In genomic region chr9:93453047-93453914, GRCh38 we compare ENCODE assay signal across 8 cellular contexts. TPM values are rescaled to one million over a fixed set of nuclear protein-coding genes. Genes with fewer than 3 reads are reported as not detected.
A peak's percentile ranks its signal among the peaks of the same experiment; 100 is the strongest.
DNase-seq lines count a peak whose midpoint lies in the region; ATAC-seq and TF ChIP-seq lines count a peak whose summit lies in the region.

FAM120AOS (minus strand) TSS chr9:93453581; CDS start chr9:93452709, 872 bp downstream.

- CTCF ChIA-PET in BJ (lab: Yijun Ruan, JAX): interaction anchor here (0.7 to 2.1 kb wide), 4 partner anchors 10 to 113 kb away, joined by 3 to 8 read pairs (median 4); no protein-coding TSS in a partner anchor

- H3K27me3 ChIP-seq in BJ (ENCODE audit: control insufficient read depth, insufficient read depth, low read length): no peaks in the 10 kb centered on the region

- TF ChIP-seq CTCF in BJ (IDR thresholded peaks at IDR 0.05; ENCODE audit: insufficient read depth, low read depth, low read length): no peak

- no peaks in the 10 kb centered on the region for H3K36me3 ChIP-seq in BJ (ENCODE audit: control insufficient read depth, insufficient read depth, low read length)

- H3K36me3 Mint-ChIP-seq in dendritic cell treated with granulocyte-macrophage colony-stimulating factor and Interleukin-4, amounts not matched to agents 40 ng/mL and 50 ng/mL, for 4 days (ENCODE audit: low read depth): peaks cover 62% of the 10 kb centered on the region

- peak within 1 kb of the TSS; percentile 90 for H3K4me3 ChIP-seq in BJ (ENCODE audit: low read depth, low read length)

- DNase-seq in BJ (ENCODE audit: low read depth): peak; percentile 77
- peak; percentile 98 for DNase-seq in NCI-H69 (lab: John Stamatoyannopoulos, UW)
- peak; percentile 62 to 88 for DNase-seq in activated CD4-positive, alpha-beta T cell treated with anti-CD3 and anti-CD28 coated beads, Interleukin-2, amount 50 U/mL, for 24 hours (ENCODE audit: low read depth in 1 of 2, low spot score in 1 of 2)
- DNase-seq in left lobe of liver (ENCODE audit: low spot score): peak; percentile 93
- DNase-seq in stimulated activated CD4-positive, alpha-beta T cell treated with anti-CD3 and anti-CD28 coated beads, Interleukin-2, amount 100 ng/mL, for 4 hours (ENCODE audit: low read depth): peak; percentile 72

- peak within 1 kb of the TSS; percentile 91 for H3K27ac Mint-ChIP-seq in dendritic cell treated with granulocyte-macrophage colony-stimulating factor and Interleukin-4, amounts not matched to agents 40 ng/mL and 50 ng/mL, for 4 days

- intact Hi-C loops in dendritic cell treated with granulocyte-macrophage colony-stimulating factor and Interleukin-4, amounts not matched to agents 40 ng/mL and 50 ng/mL, for 4 days (cut with micrococcal nuclease): loop anchor here (1.0 to 5.0 kb wide), 4 partner anchors 14 to 356 kb away; partner anchors contain the start of gene CARD19

- no peaks in the 10 kb centered on the region for H3K27me3 Mint-ChIP-seq in dendritic cell treated with granulocyte-macrophage colony-stimulating factor and Interleukin-4, amounts not matched to agents 40 ng/mL and 50 ng/mL, for 4 days

- POLR2A ChIA-PET in BJ (lab: Charles Lee): interaction anchor here (0.5 to 0.6 kb wide), 2 partner anchors 56 to 732 kb away, joined by 4 read pairs; no protein-coding TSS in a partner anchor

- ATAC-seq in GM19324 (IDR thresholded peaks at IDR 0.05; ENCODE audit: low FRiP score, unreplicated experiment) (peak; percentile 67), HG03469 (IDR thresholded peaks at IDR 0.05; ENCODE audit: unreplicated experiment) (peak; percentile 48), left lobe of liver (peak; percentile 79)

- H3K4me1 Mint-ChIP-seq in dendritic cell treated with granulocyte-macrophage colony-stimulating factor and Interleukin-4, amounts not matched to agents 40 ng/mL and 50 ng/mL, for 4 days (ENCODE audit: low read depth): peaks cover 47% of the 10 kb centered on the region

- H3K4me3 Mint-ChIP-seq in dendritic cell treated with granulocyte-macrophage colony-stimulating factor and Interleukin-4, amounts not matched to agents 40 ng/mL and 50 ng/mL, for 4 days: peak within 1 kb of the TSS; percentile 87

- H3K9me3 Mint-ChIP-seq in dendritic cell treated with granulocyte-macrophage colony-stimulating factor and Interleukin-4, amounts not matched to agents 40 ng/mL and 50 ng/mL, for 4 days: peaks cover 5% of the 10 kb centered on the region

RNA-seq across cellular contexts. Expression of gene FAM120AOS, which starts in this region (rescaled TPM):
- polyA plus RNA-seq in BJ (2011; rRNA removed): 34.3 and 51.6 TPM in 2 replicates
- 12.8 and 19.4 TPM in 2 replicates for polyA minus RNA-seq in BJ (2011; rRNA and poly(A)+ RNA removed)
- total RNA-seq in left lobe of liver: 16.3 TPM

Comparison
In these comparisons a context has a peak if more than half of its experiments do, and no peak if none do; other contexts are left out.
1. Peak in every context shown above with its lines: DNase-seq, ATAC-seq and H3K4me3 ChIP-seq.